ENCODE assay signal across 32 cellular contexts in genomic region chr21:21184771-21185528, GRCh38.
"Had no signal": no experiment of that assay in that cellular context is flagged by ENCODE, and none has a peak within 500 bp of the region (broad histone marks: within the 10 kb centered on the region; RNA-seq: fewer than 3 reads in every experiment).

No MANE protein-coding gene starts in this region.

- H3K27me3 Mint-ChIP-seq: activated CD4-positive, alpha-beta memory T cell treated with anti-CD3 and anti-CD28 coated beads, Interleukin-2, amount 10 ng/mL, durations not matched to agents 7 days and 5 days; activated CD4-positive, alpha-beta T cell treated with anti-CD3 and anti-CD28 coated beads, Interleukin-2, amount 10 ng/mL, durations not matched to agents 7 days and 5 days; activated naive CD8-positive, alpha-beta T cell; activated T-cell treated with anti-CD3 and anti-CD28 coated beads, Interleukin-2, amount 50 U/mL, for 24 hours; brain had no signal

- FAIRE-seq: endometrium, endothelial cell of umbilical vein had no signal

- DNase-seq: activated CD4-positive, alpha-beta memory T cell treated with anti-CD3 and anti-CD28 coated beads, Interleukin-2, amount 10 ng/mL, durations not matched to agents 7 days and 5 days; activated CD4-positive, alpha-beta T cell treated with anti-CD3 and anti-CD28 coated beads for 1 hour; activated CD4-positive, alpha-beta T cell treated with anti-CD3 and anti-CD28 coated beads for 4 hours; activated CD4-positive, alpha-beta T cell treated with anti-CD3 and anti-CD28 coated beads, Interleukin-2, amount 10 ng/mL, durations not matched to agents 7 days and 5 days; activated CD4-positive, alpha-beta T cell treated with anti-CD3 and anti-CD28 coated beads, Interleukin-2, amount 50 U/mL, for 4 hours; activated CD8-positive, alpha-beta memory T cell treated with anti-CD3 and anti-CD28 coated beads, Interleukin-2, amount 50 U/mL, for 48 hours; activated effector memory CD4-positive, alpha-beta T cell treated with Interleukin-2 at 50 U/mL for 16 hours; activated gamma-delta T cell treated with Interleukin-2 at 50 U/mL for 16 hours; activated naive CD4-positive, alpha-beta T cell treated with anti-CD3 and anti-CD28 coated beads, Interleukin-2, amount 50 U/mL, for 16 hours; activated naive CD4-positive, alpha-beta T cell treated with Interleukin-2 at 50 U/mL for 16 hours; activated T-cell treated with anti-CD3 and anti-CD28 coated beads for 4 hours; activated T-cell treated with anti-CD3 and anti-CD28 coated beads, Interleukin-2, amount 50 U/mL, for 24 hours; activated T-cell treated with anti-CD3 and anti-CD28 coated beads, Interleukin-2, amount 50 U/mL, for 72 hours; amniotic stem cell; anterior cingulate cortex; central memory CD4-positive, alpha-beta T cell; cerebellar nuclear complex; colonic mucosa; effector CD8-positive, alpha-beta T cell; esophagus squamous epithelium; foreskin melanocyte; heart right ventricle; T-helper 2 cell had no signal

- H3K36me3 ChIP-seq: breast epithelium, cardiac muscle cell, colonic mucosa, esophagus squamous epithelium, gastroesophageal sphincter, heart right ventricle had no signal

- H3K27ac Mint-ChIP-seq: activated CD4-positive, alpha-beta memory T cell treated with anti-CD3 and anti-CD28 coated beads, Interleukin-2, amount 10 ng/mL, durations not matched to agents 7 days and 5 days; activated CD4-positive, alpha-beta T cell treated with anti-CD3 and anti-CD28 coated beads, Interleukin-2, amount 10 ng/mL, durations not matched to agents 7 days and 5 days; activated naive CD8-positive, alpha-beta T cell; activated T-cell treated with anti-CD3 and anti-CD28 coated beads, Interleukin-2, amount 50 U/mL, for 24 hours; activated T-cell treated with anti-CD3 and anti-CD28 coated beads, Interleukin-2, amount 50 U/mL, for 72 hours; brain; WTC11 had no signal

- H3K27ac ChIP-seq: breast epithelium, cardiac muscle cell, colonic mucosa, epithelial cell of prostate, esophagus squamous epithelium, gastroesophageal sphincter, heart right ventricle had no signal

- H3K4me3 Mint-ChIP-seq: activated CD4-positive, alpha-beta memory T cell treated with anti-CD3 and anti-CD28 coated beads, Interleukin-2, amount 10 ng/mL, durations not matched to agents 7 days and 5 days; activated CD4-positive, alpha-beta T cell treated with anti-CD3 and anti-CD28 coated beads, Interleukin-2, amount 10 ng/mL, durations not matched to agents 7 days and 5 days; activated naive CD8-positive, alpha-beta T cell; activated T-cell treated with anti-CD3 and anti-CD28 coated beads, Interleukin-2, amount 50 U/mL, for 24 hours; activated T-cell treated with anti-CD3 and anti-CD28 coated beads, Interleukin-2, amount 50 U/mL, for 72 hours; brain; WTC11 had no signal

- H3K4me1 ChIP-seq: breast epithelium, colonic mucosa, esophagus squamous epithelium, gastroesophageal sphincter, heart right ventricle had no signal

- H3K4me3 ChIP-seq: breast epithelium, cardiac muscle cell, colonic mucosa, esophagus squamous epithelium, gastroesophageal sphincter, heart right ventricle had no signal

- H3K27me3 ChIP-seq: breast epithelium, cardiac muscle cell, colonic mucosa, esophagus squamous epithelium, gastroesophageal sphincter, heart right ventricle had no signal

- H3K9me3 Mint-ChIP-seq: activated CD4-positive, alpha-beta T cell treated with anti-CD3 and anti-CD28 coated beads, Interleukin-2, amount 10 ng/mL, durations not matched to agents 7 days and 5 days; activated T-cell treated with anti-CD3 and anti-CD28 coated beads, Interleukin-2, amount 50 U/mL, for 24 hours; brain; WTC11 had no signal

- H3K4me1 Mint-ChIP-seq: activated CD4-positive, alpha-beta memory T cell treated with anti-CD3 and anti-CD28 coated beads, Interleukin-2, amount 10 ng/mL, durations not matched to agents 7 days and 5 days; activated CD4-positive, alpha-beta T cell treated with anti-CD3 and anti-CD28 coated beads, Interleukin-2, amount 10 ng/mL, durations not matched to agents 7 days and 5 days; WTC11 had no signal

- ATAC-seq: activated T-cell treated with anti-CD3 and anti-CD28 coated beads, Interleukin-2, amount 50 U/mL, for 72 hours; gastroesophageal sphincter; heart right ventricle; WTC11 had no signal

- H3K36me3 Mint-ChIP-seq: activated naive CD8-positive, alpha-beta T cell; brain; WTC11 had no signal

- H3K9me3 ChIP-seq: breast epithelium, colonic mucosa, esophagus squamous epithelium, gastroesophageal sphincter, heart right ventricle had no signal
